14 cellular contexts compared by ENCODE assay signal in the genomic region with DNA sequence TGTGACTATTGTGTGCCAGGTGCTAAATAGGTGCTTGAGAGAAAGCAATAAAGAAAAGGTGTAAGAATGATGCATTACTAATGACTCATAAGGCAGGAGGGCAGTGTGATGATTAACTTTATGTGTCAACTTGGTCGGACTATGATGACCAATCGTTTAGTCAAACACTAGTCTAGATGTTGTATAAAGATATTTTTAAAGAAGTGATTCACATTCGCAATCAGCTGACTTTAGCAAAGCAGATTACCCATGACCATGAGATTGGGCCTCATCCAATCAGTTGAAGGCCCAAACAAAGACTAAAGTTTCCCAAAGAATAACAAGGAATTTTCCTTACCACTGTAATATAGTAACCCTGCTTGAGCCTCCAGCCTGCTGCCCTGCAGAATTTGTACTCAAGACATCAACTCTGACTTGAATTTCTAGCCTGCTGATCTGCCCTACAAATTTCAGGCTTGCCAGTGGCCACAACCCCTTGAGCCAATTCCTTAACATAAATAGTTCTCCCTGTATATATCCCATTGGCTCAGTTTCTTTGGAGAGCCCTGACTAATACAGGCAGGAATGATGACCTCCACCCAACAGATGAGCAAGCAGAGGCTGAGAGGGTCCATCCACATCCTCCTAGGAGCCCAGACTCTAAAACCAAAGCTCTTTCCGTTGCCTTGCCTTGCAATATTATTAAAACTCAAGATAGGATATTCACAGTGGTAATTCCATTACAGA.
DNase-seq lines count a peak whose midpoint lies in the region; ATAC-seq, FAIRE-seq and TF ChIP-seq lines count a peak whose summit lies in the region.
"Had no signal": no experiment of that assay in that cellular context is flagged by ENCODE, and none has a peak within 500 bp of the region (broad histone marks: within the 10 kb centered on the region; RNA-seq: fewer than 3 reads in every experiment).

No MANE protein-coding gene starts in this region.

- H3K4me3 ChIP-seq in AG09309 (ENCODE audit: control insufficient read depth, low read depth, low read length) (no peak overlapping the region), cardiac fibroblast (replicated peaks in 1 of 2; ENCODE audit: low read depth in 2 of 2, low read length in 2 of 2) (no peak overlapping the region), HepG2 (replicated peaks in 1 of 3; ENCODE audit: insufficient read depth in 1 of 3, low read depth in 2 of 3, low read length in 3 of 3) (no peak overlapping the region), suprapubic skin (no peak overlapping the region)
- H3K4me3 ChIP-seq: SK-N-MC, thoracic aorta had no signal

- peaks cover 0 to 2% of the 10 kb centered on the region in 2 experiments; a peak in 2 of 5 replicates for H3K27me3 ChIP-seq in HepG2 (ENCODE audit: control insufficient read depth in 1 of 2, insufficient read depth in 2 of 2, low read length in 2 of 2)
- H3K27me3 ChIP-seq in suprapubic skin = no peaks in the 10 kb centered on the region

- no peaks in the 10 kb centered on the region for H4K20me1 ChIP-seq in HepG2 (ENCODE audit: insufficient read depth, low read length)

- ATAC-seq in HepG2 (peak; percentile 87), GM18520 (IDR thresholded peaks at IDR 0.05; ENCODE audit: unreplicated experiment) (no peak)
- ATAC-seq: left cardiac atrium had no signal

- no peak overlapping the region for H3K4me2 ChIP-seq in HepG2 (ENCODE audit: low read depth, low read length)

- H3K9me3 ChIP-seq in HepG2 (ENCODE audit: low read length) = peaks cover 11% of the 10 kb centered on the region
- no peaks in the 10 kb centered on the region for H3K9me3 ChIP-seq in suprapubic skin
- H3K9me3 ChIP-seq: thoracic aorta had no signal

- no peak for FAIRE-seq in HepG2 (lab: Jason Lieb, UNC)

- BruUV-seq in HepG2 (replicated peaks; lab: Mats Ljungman, UMichigan) = no TSS peak

- TF ChIP-seq RAD21 in HepG2 (CRISPR knock-in tag; IDR thresholded peaks at IDR 0.05) = no peak

- intact Hi-C loops in HepG2 (cut with micrococcal nuclease; ENCODE audit: unreplicated experiment) = no loop called here

- CTCF ChIA-PET in HepG2 (lab: Yijun Ruan, JAX; ENCODE audit: low intra/inter-chr PET ratio, low total read pairs) = no interaction called here

- WGBS in HepG2 (ENCODE audit: low lambda C conversion rate) = 7% methylated on average over 4 of the region's 4 CpGs
- WGBS in suprapubic skin = 85% methylated on average over 4 of the region's 4 CpGs

- TF ChIP-seq CTCF in AG09309 (IDR thresholded peaks at IDR 0.05; ENCODE audit: control insufficient read depth, insufficient read depth, low read depth, low read length, missing control alignments) = no peak
- no peak for TF ChIP-seq CTCF in cardiac fibroblast (IDR thresholded peaks at IDR 0.05; ENCODE audit: low read depth, low read length)
- no peak for TF ChIP-seq CTCF in HepG2 (CRISPR knock-in tag; IDR thresholded peaks at IDR 0.05)
- TF ChIP-seq CTCF in suprapubic skin (IDR thresholded peaks at IDR 0.05) = no peak

- H3K4me1 ChIP-seq in HepG2 (ENCODE audit: insufficient read depth, low read length) (peaks cover 42% of the 10 kb centered on the region), suprapubic skin (no peaks in the 10 kb centered on the region)

- H2AFZ ChIP-seq in HepG2 (ENCODE audit: low read length) = no peak overlapping the region

- H3K36me3 ChIP-seq in HepG2 (replicated peaks in 1 of 2; ENCODE audit: control insufficient read depth in 1 of 2, insufficient read depth in 2 of 2, low read length in 2 of 2) = no peaks in the 10 kb centered on the region
- no peaks in the 10 kb centered on the region for H3K36me3 ChIP-seq in suprapubic skin
- H3K36me3 ChIP-seq: thoracic aorta had no signal

- no peaks in the 10 kb centered on the region for H3K79me2 ChIP-seq in HepG2 (ENCODE audit: insufficient read depth, low read length)

- no peak overlapping the region for H3K27ac ChIP-seq in HepG2 (ENCODE audit: extremely low read length, insufficient read depth, low read length)
- no peak overlapping the region for H3K27ac ChIP-seq in suprapubic skin
- H3K27ac ChIP-seq: C4-2B, SK-N-MC, thoracic aorta had no signal

- H3K9ac ChIP-seq in HepG2 (ENCODE audit: insufficient read depth, low read depth, low read length) = no peak overlapping the region

- in situ Hi-C loops in HepG2 (cut with HindIII; ENCODE audit: extremely low pct_ligation_motif_present, low pct_unique_long_range_greater_than_20kb) = no loop called here

- POLR2A ChIA-PET in HepG2 (lab: Yijun Ruan, JAX) = no interaction called here

- DNase-seq in AG09309 (ENCODE audit: low read depth) = peak; percentile 25
- peak; percentile 94 for DNase-seq in HT1080 (ENCODE audit: low read depth)
- peak; percentile 12 to 88 for DNase-seq in cardiac fibroblast (ENCODE audit: low read depth in 2 of 2)
- DNase-seq in HepG2 (ENCODE audit: low spot score) = peak; percentile 67
- no peak for DNase-seq in activated T-cell treated with anti-CD3 and anti-CD28 coated beads, Interleukin-2, amount 50 U/mL, for 1 hour
- DNase-seq in NCI-H1105 (lab: John Stamatoyannopoulos, UW) = no peak
- no peak for DNase-seq in suprapubic skin (ENCODE audit: low spot score in 2 of 2)
- DNase-seq: activated CD4-positive, alpha-beta memory T cell treated with anti-CD3 and anti-CD28 coated beads, Interleukin-2, amount 10 ng/mL, durations not matched to agents 7 days and 5 days; left cardiac atrium; NCI-H510A treated with DMSO at 0.1 percent for 48 hours had no signal

- TF ChIP-seq POLR2A in HepG2 (IDR thresholded peaks at IDR 0.05; ENCODE audit: insufficient read depth in 1 of 2, low read depth in 2 of 2, low read length in 2 of 2) (no peak), suprapubic skin (IDR thresholded peaks at IDR 0.05) (no peak)

- TF ChIP-seq EP300 in HepG2 (IDR thresholded peaks at IDR 0.05; ENCODE audit: low read depth in 2 of 2, low read length in 2 of 2) (peak in 1 of 2 experiments; percentile 63; a peak in 2 of 4 replicates), HepG2 (CRISPR knock-in tag; IDR thresholded peaks at IDR 0.05; ENCODE audit: borderline replicate concordance) (no peak), suprapubic skin (IDR thresholded peaks at IDR 0.05) (no peak)

TF ChIP-seq in HepG2, 621 proteins besides CTCF, POLR2A, EP300 and RAD21 (continues in another document):
- TF ChIP-seq CREB1 (IDR thresholded peaks at IDR 0.05) (peak; percentile 78), CREB1 (CRISPR knock-in tag; IDR thresholded peaks at IDR 0.05) (peak; percentile 63), CREM (IDR thresholded peaks at IDR 0.05) (0 out of 2 replicates have a peak, but pooled peaks have one; percentile 36), CREM (CRISPR knock-in tag; IDR thresholded peaks at IDR 0.05) (no peak)
- TF ChIP-seq, protein P1, sequence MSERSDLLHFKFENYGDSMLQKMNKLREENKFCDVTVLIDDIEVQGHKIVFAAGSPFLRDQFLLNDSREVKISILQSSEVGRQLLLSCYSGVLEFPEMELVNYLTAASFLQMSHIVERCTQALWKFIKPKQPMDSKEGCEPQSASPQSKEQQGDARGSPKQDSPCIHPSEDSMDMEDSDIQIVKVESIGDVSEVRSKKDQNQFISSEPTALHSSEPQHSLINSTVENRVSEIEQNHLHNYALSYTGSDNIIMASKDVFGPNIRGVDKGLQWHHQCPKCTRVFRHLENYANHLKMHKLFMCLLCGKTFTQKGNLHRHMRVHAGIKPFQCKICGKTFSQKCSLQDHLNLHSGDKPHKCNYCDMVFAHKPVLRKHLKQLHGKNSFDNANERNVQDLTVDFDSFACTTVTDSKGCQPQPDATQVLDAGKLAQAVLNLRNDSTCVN (CRISPR knock-in tag; IDR thresholded peaks at IDR 0.05; ENCODE audit: borderline replicate concordance) = no peak
- TF ChIP-seq, protein P2, sequence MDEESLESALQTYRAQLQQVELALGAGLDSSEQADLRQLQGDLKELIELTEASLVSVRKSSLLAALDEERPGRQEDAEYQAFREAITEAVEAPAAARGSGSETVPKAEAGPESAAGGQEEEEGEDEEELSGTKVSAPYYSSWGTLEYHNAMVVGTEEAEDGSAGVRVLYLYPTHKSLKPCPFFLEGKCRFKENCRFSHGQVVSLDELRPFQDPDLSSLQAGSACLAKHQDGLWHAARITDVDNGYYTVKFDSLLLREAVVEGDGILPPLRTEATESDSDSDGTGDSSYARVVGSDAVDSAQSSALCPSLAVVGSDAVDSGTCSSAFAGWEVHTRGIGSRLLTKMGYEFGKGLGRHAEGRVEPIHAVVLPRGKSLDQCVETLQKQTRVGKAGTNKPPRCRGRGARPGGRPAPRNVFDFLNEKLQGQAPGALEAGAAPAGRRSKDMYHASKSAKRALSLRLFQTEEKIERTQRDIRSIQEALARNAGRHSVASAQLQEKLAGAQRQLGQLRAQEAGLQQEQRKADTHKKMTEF (CRISPR knock-in tag; IDR thresholded peaks at IDR 0.05) = 0 out of 2 replicates have a peak, but pooled peaks have one; percentile 31

Comparison
In these comparisons a context has a peak if more than half of its experiments do, and no peak if none do; other contexts are left out.
1. DNase-seq: peak in AG09309 (single experiment), HT1080 (single experiment), cardiac fibroblast (2 of 2) and HepG2 (single experiment); none in activated T-cell treated with anti-CD3 and anti-CD28 coated beads, Interleukin-2, amount 50 U/mL, for 1 hour (single experiment), NCI-H1105 (single experiment) and suprapubic skin (0 of 2).